9 cellular contexts compared by ENCODE assay signal in the genomic region with DNA sequence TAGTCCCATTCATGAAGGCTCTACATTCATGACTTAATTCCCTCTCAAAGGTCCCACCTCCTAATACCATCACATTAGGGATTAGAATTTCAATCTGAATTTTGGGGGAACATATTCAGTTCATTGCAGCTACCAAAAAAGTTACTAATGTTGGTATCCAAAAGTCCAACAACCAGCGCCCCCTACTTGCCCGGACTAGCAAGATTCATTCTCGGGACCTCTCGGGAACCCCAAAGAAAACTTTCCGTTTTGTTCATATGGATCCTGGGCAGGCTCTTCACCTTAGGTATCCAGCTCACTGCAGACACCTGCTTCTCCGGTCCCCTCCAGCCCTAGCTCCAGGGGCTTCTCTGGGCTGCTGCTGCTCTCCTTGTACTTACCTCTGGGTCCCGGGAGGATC. TPM values are rescaled to one million over a fixed set of nuclear protein-coding genes. Genes with fewer than 3 reads are reported as not detected.
DNase-seq lines count a peak whose midpoint lies in the region; ATAC-seq and TF ChIP-seq lines count a peak whose summit lies in the region.
"Had no signal": no experiment of that assay in that cellular context is flagged by ENCODE, and none has a peak within 500 bp of the region (broad histone marks: within the 10 kb centered on the region; RNA-seq: fewer than 3 reads in every experiment).

No MANE protein-coding gene starts in this region.

- peak; percentile 40 for DNase-seq in GM13977 (ENCODE audit: low spot score)
- no peak for DNase-seq in PC-3
- DNase-seq in choroid plexus epithelial cell (ENCODE audit: low read depth): peak; percentile 47
- DNase-seq in osteoblast (ENCODE audit: insufficient read length, low spot score, missing footprints): no peak
- DNase-seq in NCI-H510A treated with DMSO at 0.1 percent for 48 hours (lab: John Stamatoyannopoulos, UW): no peak
- no peak for DNase-seq in CD14-positive monocyte (ENCODE audit: low spot score)
- DNase-seq in LoVo (ENCODE audit: low spot score): no peak
- no peak for DNase-seq in ecto neural progenitor cell (ENCODE audit: low spot score)

- no peak overlapping the region for H3K4me2 ChIP-seq in PC-3 (ENCODE audit: low read length)
- H3K4me2 ChIP-seq in osteoblast (ENCODE audit: insufficient read depth, low read length): peak overlapping the region; percentile 86

- intact Hi-C loops in PC-3 (cut with micrococcal nuclease) (loop anchor here (2.0 to 5.0 kb wide), 2 partner anchors 249 to 344 kb away; a partner anchor contains a TSS), CD14-positive monocyte (cut with micrococcal nuclease) (loop anchor here (5.0 to 10.0 kb wide), 2 partner anchors 246 to 249 kb away; no protein-coding TSS in a partner anchor)

- no peaks in the 10 kb centered on the region for H3K36me3 Mint-ChIP-seq in CD14-positive monocyte
- H3K36me3 Mint-ChIP-seq: naive thymus-derived CD8-positive, alpha-beta T cell had no signal

- CTCF ChIA-PET in PC-3 (lab: Charles Lee): interaction anchor here (0.7 to 1.4 kb wide), 4 partner anchors 55 to 384 kb away, joined by 3 to 7 read pairs (median 4); no protein-coding TSS in a partner anchor

- H3K27me3 Mint-ChIP-seq in CD14-positive monocyte (ENCODE audit: low read depth in 3 of 3): peaks cover 3 to 5% (median 3%) of the 10 kb centered on the region in 3 donors

- H4K20me1 ChIP-seq in PC-3 (ENCODE audit: low read length) (no peaks in the 10 kb centered on the region), osteoblast (ENCODE audit: insufficient read depth, low read length) (no peaks in the 10 kb centered on the region)

- H3K9ac ChIP-seq in PC-3 (ENCODE audit: low read length): no peak overlapping the region

- H3F3A ChIP-seq in PC-3 (ENCODE audit: low read length, unreplicated experiment): no peaks in the 10 kb centered on the region

- no peak overlapping the region for H3K4me3 ChIP-seq in PC-3 (ENCODE audit: low read length)
- no peak overlapping the region for H3K4me3 ChIP-seq in choroid plexus epithelial cell (ENCODE audit: low read depth, low read length)
- no peak overlapping the region for H3K4me3 ChIP-seq in osteoblast (ENCODE audit: insufficient read depth, low read length)

- no peaks in the 10 kb centered on the region for H3K27me3 ChIP-seq in PC-3 (ENCODE audit: low read length)
- H3K27me3 ChIP-seq in osteoblast (ENCODE audit: insufficient read depth, low read length): peaks cover 5% of the 10 kb centered on the region

- no peaks in the 10 kb centered on the region for H3K9me2 ChIP-seq in PC-3 (replicated peaks; ENCODE audit: low read length)

- H3K27ac ChIP-seq in PC-3 (ENCODE audit: low read length): no peak overlapping the region
- no peak overlapping the region for H3K27ac ChIP-seq in osteoblast (ENCODE audit: low read depth, low read length)

- peaks cover 16% of the 10 kb centered on the region for H3K4me1 ChIP-seq in PC-3 (ENCODE audit: insufficient read depth, low read length)
- peaks cover 12% of the 10 kb centered on the region for H3K4me1 ChIP-seq in osteoblast (ENCODE audit: insufficient read depth, low read length)

- no peaks in the 10 kb centered on the region for H3K9me3 ChIP-seq in PC-3 (ENCODE audit: low read length)
- no peaks in the 10 kb centered on the region for H3K9me3 ChIP-seq in osteoblast (ENCODE audit: low read depth, low read length)

- peaks cover 21% of the 10 kb centered on the region for H3K4me1 Mint-ChIP-seq in CD14-positive monocyte

- no TSS peak for BruUV-seq in PC-3 (replicated peaks; lab: Mats Ljungman, UMichigan)

- no peak overlapping the region for H2AFZ ChIP-seq in PC-3 (ENCODE audit: low read length)
- H2AFZ ChIP-seq in osteoblast (ENCODE audit: low read length): no peak overlapping the region

- no peaks in the 10 kb centered on the region for H3K36me3 ChIP-seq in PC-3 (ENCODE audit: low read depth, low read length)
- H3K36me3 ChIP-seq in osteoblast (ENCODE audit: insufficient read depth, low read length): no peaks in the 10 kb centered on the region

- H3K4me3 Mint-ChIP-seq in CD14-positive monocyte: peak overlapping the region in 1 of 2 donors; percentile 82
- H3K4me3 Mint-ChIP-seq: naive thymus-derived CD8-positive, alpha-beta T cell had no signal

- POLR2A ChIA-PET in PC-3 (lab: Charles Lee; ENCODE audit: unreplicated experiment): no interaction called here

- H3K27ac Mint-ChIP-seq in CD14-positive monocyte: peak overlapping the region in 3 of 7 donors; percentile 39 to 79 (median 55)

- TF ChIP-seq CTCF in GM13977 (IDR thresholded peaks at IDR 0.05; ENCODE audit: extremely low read depth, insufficient read depth, missing control alignments): peak; percentile 63
- TF ChIP-seq CTCF in PC-3 (conservative IDR thresholded peaks at IDR 0.05; ENCODE audit: low read depth, low read length): peak; percentile 50
- peak; percentile 71 for TF ChIP-seq CTCF in choroid plexus epithelial cell (conservative IDR thresholded peaks at IDR 0.05; ENCODE audit: low read depth, low read length)
- peak; percentile 61 for TF ChIP-seq CTCF in osteoblast (IDR thresholded peaks at IDR 0.05; ENCODE audit: extremely low read depth, low read depth, low read length)
- TF ChIP-seq CTCF in CD14-positive monocyte (IDR thresholded peaks at IDR 0.05): no peak

- H3K79me2 ChIP-seq in PC-3 (ENCODE audit: low read length) (no peaks in the 10 kb centered on the region), osteoblast (ENCODE audit: insufficient read depth, low read length) (no peaks in the 10 kb centered on the region)

- in situ Hi-C loops in GM13977 (cut with MboI; ENCODE audit: low pct_unique_long_range_greater_than_20kb, low sequenced_read_pairs, unreplicated experiment): no loop called here

- H3K9me3 Mint-ChIP-seq in CD14-positive monocyte: no peaks in the 10 kb centered on the region
- H3K9me3 Mint-ChIP-seq: naive thymus-derived CD8-positive, alpha-beta T cell had no signal

- ATAC-seq in PC-3: no peak

RNA-seq across cellular contexts. Expression of a gene that starts 8.9 kb away (rescaled TPM):
- 4.5 and 5.0 TPM in 2 replicates for total RNA-seq in PC-3 (2014; rRNA removed)
- total RNA-seq in osteoblast: 1.5 and 1.8 TPM in 2 replicates
- 1 to 10 TPM; 1.2 to 2.8 TPM for polyA plus RNA-seq in CD14-positive monocyte

RNA-seq across cellular contexts. Expression of a gene that starts 19.8 kb away (rescaled TPM):
- total RNA-seq in PC-3 (2014; rRNA removed): 125 and 153 TPM in 2 replicates
- total RNA-seq in osteoblast: 119 and 128 TPM in 2 replicates
- 100 to 1,000 TPM; 410 to 459 TPM for polyA plus RNA-seq in CD14-positive monocyte

RNA-seq across cellular contexts. Expression of a gene that starts 32.9 kb away (rescaled TPM):
- total RNA-seq in PC-3 (2014; rRNA removed): 23.6 and 32.8 TPM in 2 replicates
- total RNA-seq in osteoblast: 11.2 and 13.0 TPM in 2 replicates
- polyA plus RNA-seq in CD14-positive monocyte: 10 to 100 TPM; 18.3 to 20.4 TPM

Comparison
In these comparisons a context has a peak if more than half of its experiments do, and no peak if none do; other contexts are left out.
1. DNase-seq: peak in GM13977 (single experiment) and choroid plexus epithelial cell (single experiment); none in PC-3 (single experiment), osteoblast (single experiment), NCI-H510A treated with DMSO at 0.1 percent for 48 hours (single experiment), CD14-positive monocyte (single experiment), LoVo (single experiment) and ecto neural progenitor cell (single experiment).